Comparison of ENCODE assay signal across 3 cellular contexts in genomic region chr20:41537865-41538264, GRCh38.
TF ChIP-seq lines count a peak whose summit lies in the region.

No MANE protein-coding gene starts in this region.

TF ChIP-seq in HepG2, 621 proteins besides CTCF, POLR2A, EP300 and RAD21 (continues in another document):
- TF ChIP-seq SMARCC2 (IDR thresholded peaks at IDR 0.05) = no peak
- TF ChIP-seq AFF4 (CRISPR knock-in tag; IDR thresholded peaks at IDR 0.05) = no peak
- TF ChIP-seq TGIF2 (CRISPR knock-in tag; IDR thresholded peaks at IDR 0.05) = no peak
- TF ChIP-seq NFIC (IDR thresholded peaks at IDR 0.05; ENCODE audit: low read length) = no peak
- peak; percentile 89 for TF ChIP-seq ZMYM3 (CRISPR knock-in tag; IDR thresholded peaks at IDR 0.05)
- TF ChIP-seq SMARCE1 (IDR thresholded peaks at IDR 0.05; ENCODE audit: borderline replicate concordance) = no peak
- no peak for TF ChIP-seq FOXC1 (CRISPR knock-in tag; IDR thresholded peaks at IDR 0.05; ENCODE audit: borderline replicate concordance)
- TF ChIP-seq CBX5 (CRISPR knock-in tag; IDR thresholded peaks at IDR 0.05; ENCODE audit: borderline replicate concordance) = no peak
- 0 out of 2 replicates have a peak, but pooled peaks have one; percentile 69 for TF ChIP-seq SETDB1 (CRISPR knock-in tag; IDR thresholded peaks at IDR 0.05; ENCODE audit: borderline replicate concordance)
- TF ChIP-seq, protein P1, sequence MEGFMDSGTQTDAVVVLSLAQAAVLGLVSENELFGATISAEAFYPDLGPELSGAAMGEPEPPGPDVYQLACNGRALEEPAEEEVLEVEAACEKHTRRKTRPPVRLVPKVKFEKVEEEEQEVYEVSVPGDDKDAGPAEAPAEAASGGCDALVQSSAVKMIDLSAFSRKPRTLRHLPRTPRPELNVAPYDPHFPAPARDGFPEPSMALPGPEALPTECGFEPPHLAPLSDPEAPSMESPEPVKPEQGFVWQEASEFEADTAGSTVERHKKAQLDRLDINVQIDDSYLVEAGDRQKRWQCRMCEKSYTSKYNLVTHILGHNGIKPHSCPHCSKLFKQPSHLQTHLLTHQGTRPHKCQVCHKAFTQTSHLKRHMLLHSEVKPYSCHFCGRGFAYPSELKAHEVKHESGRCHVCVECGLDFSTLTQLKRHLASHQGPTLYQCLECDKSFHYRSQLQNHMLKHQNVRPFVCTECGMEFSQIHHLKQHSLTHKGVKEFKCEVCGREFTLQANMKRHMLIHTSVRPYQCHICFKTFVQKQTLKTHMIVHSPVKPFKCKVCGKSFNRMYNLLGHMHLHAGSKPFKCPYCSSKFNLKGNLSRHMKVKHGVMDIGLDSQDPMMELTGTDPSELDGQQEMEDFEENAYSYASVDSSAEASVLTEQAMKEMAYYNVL (CRISPR knock-in tag; IDR thresholded peaks at IDR 0.05; ENCODE audit: borderline replicate concordance) = no peak
- TF ChIP-seq, protein P2, sequence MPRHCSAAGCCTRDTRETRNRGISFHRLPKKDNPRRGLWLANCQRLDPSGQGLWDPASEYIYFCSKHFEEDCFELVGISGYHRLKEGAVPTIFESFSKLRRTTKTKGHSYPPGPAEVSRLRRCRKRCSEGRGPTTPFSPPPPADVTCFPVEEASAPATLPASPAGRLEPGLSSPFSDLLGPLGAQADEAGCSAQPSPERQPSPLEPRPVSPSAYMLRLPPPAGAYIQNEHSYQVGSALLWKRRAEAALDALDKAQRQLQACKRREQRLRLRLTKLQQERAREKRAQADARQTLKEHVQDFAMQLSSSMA (CRISPR knock-in tag; IDR thresholded peaks at IDR 0.05) = no peak
- TF ChIP-seq HNF4G (IDR thresholded peaks at IDR 0.05; ENCODE audit: borderline replicate concordance, low read depth, low read length) = no peak
- TF ChIP-seq HNF4G (CRISPR knock-in tag; IDR thresholded peaks at IDR 0.05; ENCODE audit: borderline replicate concordance, low read depth) = no peak
- TF ChIP-seq ZNF350 (CRISPR knock-in tag; IDR thresholded peaks at IDR 0.05; ENCODE audit: borderline replicate concordance, low read depth) = no peak

TF ChIP-seq in GM12878, 131 proteins besides CTCF, POLR2A, EP300 and RAD21:
- TF ChIP-seq CHD4 (IDR thresholded peaks at IDR 0.05) (no peak), PML (IDR thresholded peaks at IDR 0.05; ENCODE audit: low read length) (no peak), STAT3 (IDR thresholded peaks at IDR 0.05; ENCODE audit: low read depth, low read length) (no peak), ZBED1 (IDR thresholded peaks at IDR 0.05; ENCODE audit: borderline replicate concordance) (no peak), POLR2AphosphoS5 (IDR thresholded peaks at IDR 0.05; ENCODE audit: low read length) (no peak), BRCA1 (IDR thresholded peaks at IDR 0.05; ENCODE audit: low read depth, low read length) (no peak), MTA3 (IDR thresholded peaks at IDR 0.05; ENCODE audit: borderline replicate concordance, low read length) (no peak), TCF3 (IDR thresholded peaks at IDR 0.05; ENCODE audit: borderline replicate concordance, insufficient read depth, low read depth, low read length) (no peak), IRF4 (IDR thresholded peaks at IDR 0.05; ENCODE audit: low read depth, low read length) (no peak), KLF5 (IDR thresholded peaks at IDR 0.05; ENCODE audit: partially characterized antibody) (no peak), FOS (IDR thresholded peaks at IDR 0.05; ENCODE audit: borderline replicate concordance, extremely low read depth, insufficient read length) (no peak), ZNF217 (IDR thresholded peaks at IDR 0.05) (no peak), EZH2 (IDR thresholded peaks at IDR 0.05; ENCODE audit: borderline replicate concordance, control insufficient read depth, low read depth, low read length) (no peak)
- TF ChIP-seq, protein P3, sequence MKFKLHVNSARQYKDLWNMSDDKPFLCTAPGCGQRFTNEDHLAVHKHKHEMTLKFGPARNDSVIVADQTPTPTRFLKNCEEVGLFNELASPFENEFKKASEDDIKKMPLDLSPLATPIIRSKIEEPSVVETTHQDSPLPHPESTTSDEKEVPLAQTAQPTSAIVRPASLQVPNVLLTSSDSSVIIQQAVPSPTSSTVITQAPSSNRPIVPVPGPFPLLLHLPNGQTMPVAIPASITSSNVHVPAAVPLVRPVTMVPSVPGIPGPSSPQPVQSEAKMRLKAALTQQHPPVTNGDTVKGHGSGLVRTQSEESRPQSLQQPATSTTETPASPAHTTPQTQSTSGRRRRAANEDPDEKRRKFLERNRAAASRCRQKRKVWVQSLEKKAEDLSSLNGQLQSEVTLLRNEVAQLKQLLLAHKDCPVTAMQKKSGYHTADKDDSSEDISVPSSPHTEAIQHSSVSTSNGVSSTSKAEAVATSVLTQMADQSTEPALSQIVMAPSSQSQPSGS (IDR thresholded peaks at IDR 0.05; ENCODE audit: low read length) = no peak
- TF ChIP-seq, protein P4, sequence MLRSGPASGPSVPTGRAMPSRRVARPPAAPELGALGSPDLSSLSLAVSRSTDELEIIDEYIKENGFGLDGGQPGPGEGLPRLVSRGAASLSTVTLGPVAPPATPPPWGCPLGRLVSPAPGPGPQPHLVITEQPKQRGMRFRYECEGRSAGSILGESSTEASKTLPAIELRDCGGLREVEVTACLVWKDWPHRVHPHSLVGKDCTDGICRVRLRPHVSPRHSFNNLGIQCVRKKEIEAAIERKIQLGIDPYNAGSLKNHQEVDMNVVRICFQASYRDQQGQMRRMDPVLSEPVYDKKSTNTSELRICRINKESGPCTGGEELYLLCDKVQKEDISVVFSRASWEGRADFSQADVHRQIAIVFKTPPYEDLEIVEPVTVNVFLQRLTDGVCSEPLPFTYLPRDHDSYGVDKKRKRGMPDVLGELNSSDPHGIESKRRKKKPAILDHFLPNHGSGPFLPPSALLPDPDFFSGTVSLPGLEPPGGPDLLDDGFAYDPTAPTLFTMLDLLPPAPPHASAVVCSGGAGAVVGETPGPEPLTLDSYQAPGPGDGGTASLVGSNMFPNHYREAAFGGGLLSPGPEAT (IDR thresholded peaks at IDR 0.05; ENCODE audit: low read depth) = no peak

TF ChIP-seq in H1, 55 proteins besides CTCF, POLR2A, EP300 and RAD21:
- TF ChIP-seq EZH2 (IDR thresholded peaks at IDR 0.05; ENCODE audit: low read depth, low read length, severe bottlenecking) (no peak), KDM1A (IDR thresholded peaks at IDR 0.05; ENCODE audit: borderline replicate concordance, low read length) (peak; percentile 34; the same call in 1 of the 2 replicates)
